Comparison of ENCODE assay signal across 14 cellular contexts in genomic region chr2:10254373-10255188, GRCh38. TPM values are rescaled to one million over a fixed set of nuclear protein-coding genes. Genes with fewer than 3 reads are reported as not detected.
DNase-seq lines count a peak whose midpoint lies in the region; ATAC-seq and TF ChIP-seq lines count a peak whose summit lies in the region.
"Had no signal": no experiment of that assay in that cellular context is flagged by ENCODE, and none has a peak within 500 bp of the region (broad histone marks: within the 10 kb centered on the region; RNA-seq: fewer than 3 reads in every experiment).

No MANE protein-coding gene starts in this region.

- DNase-seq in ELR (ENCODE audit: low read depth) (peak; percentile 86), LHCN-M2 (ENCODE audit: low read depth) (peak; percentile 42), amniotic epithelial cell (ENCODE audit: low read depth) (peak; percentile 32), neural progenitor cell (ENCODE audit: low spot score) (no peak), iPS-NIHi7 (ENCODE audit: extremely low spot score) (no peak), T-helper 17 cell (no peak)
- DNase-seq in stimulated activated naive CD4-positive, alpha-beta T cell treated with Interleukin-2 at 50 U/mL for 16 hours (lab: John Stamatoyannopoulos, UW): no peak
- DNase-seq: activated CD4-positive, CD25-positive, alpha-beta regulatory T cell treated with anti-CD3 and anti-CD28 coated beads, Interleukin-2, amount 50 U/mL, for 72 hours; cerebellar nuclear complex; immature natural killer cell; NCI-H2029 treated with DMSO at 0.1 percent for 48 hours; stimulated activated naive B cell treated with anti-CD40 and anti-IgM and Interleukin-4, amounts not matched to agents 10 μg/mL and 1 μg/mL and 100 μg/mL, for 72 hours had no signal

- H3K9me3 Mint-ChIP-seq in neural progenitor cell: peaks cover 11% of the 10 kb centered on the region

- no peaks in the 10 kb centered on the region for H3K79me2 ChIP-seq in neural progenitor cell (ENCODE audit: low read depth)

- H3K36me3 ChIP-seq in neural progenitor cell: no peaks in the 10 kb centered on the region
- H3K36me3 ChIP-seq: SJSA1 had no signal

- H3K27me3 Mint-ChIP-seq in neural progenitor cell (ENCODE audit: insufficient read depth, low read depth) (peaks cover 13% of the 10 kb centered on the region), T-helper 17 cell (peaks cover 14% of the 10 kb centered on the region)

- H3K4me1 ChIP-seq in neural progenitor cell: no peaks in the 10 kb centered on the region
- H3K4me1 ChIP-seq: SJSA1 had no signal

- no peak overlapping the region for H3K9ac ChIP-seq in neural progenitor cell

- H3K36me3 Mint-ChIP-seq in neural progenitor cell (no peaks in the 10 kb centered on the region), T-helper 17 cell (ENCODE audit: low read depth) (peaks cover 2% of the 10 kb centered on the region)

- no peak for ATAC-seq in T-helper 17 cell
- ATAC-seq: stimulated activated naive B cell treated with anti-CD40 and anti-IgM and Interleukin-4, amounts not matched to agents 10 μg/mL and 1 μg/mL and 100 μg/mL, for 72 hours had no signal

- no peak overlapping the region for H3K4me2 ChIP-seq in neural progenitor cell

- H3K4me3 Mint-ChIP-seq in neural progenitor cell (no peak overlapping the region), T-helper 17 cell (no peak overlapping the region)
- H3K4me3 Mint-ChIP-seq: neural crest cell; stimulated activated naive B cell treated with anti-CD40 and anti-IgM and Interleukin-4, amounts not matched to agents 10 μg/mL and 1 μg/mL and 100 μg/mL, for 72 hours had no signal

- H3K27ac Mint-ChIP-seq in neural progenitor cell: no peak overlapping the region
- no peak overlapping the region for H3K27ac Mint-ChIP-seq in T-helper 17 cell
- H3K27ac Mint-ChIP-seq: stimulated activated naive B cell treated with anti-CD40 and anti-IgM and Interleukin-4, amounts not matched to agents 10 μg/mL and 1 μg/mL and 100 μg/mL, for 72 hours had no signal

- H4K20me1 ChIP-seq in neural progenitor cell (ENCODE audit: low read depth): no peaks in the 10 kb centered on the region

- no peaks in the 10 kb centered on the region for H3K27me3 ChIP-seq in neural progenitor cell
- H3K27me3 ChIP-seq: SJSA1 had no signal

- H3K27ac ChIP-seq in neural progenitor cell: no peak overlapping the region
- H3K27ac ChIP-seq: SJSA1 had no signal

- TF ChIP-seq CTCF in neural progenitor cell (IDR thresholded peaks at IDR 0.05): no peak

- no peaks in the 10 kb centered on the region for H3F3A ChIP-seq in neural progenitor cell (ENCODE audit: low read depth)

- H2AFZ ChIP-seq in neural progenitor cell (replicated peaks): peak overlapping the region; percentile 13

- peaks cover 9% of the 10 kb centered on the region for H3K4me1 Mint-ChIP-seq in neural progenitor cell
- peaks cover 3% of the 10 kb centered on the region for H3K4me1 Mint-ChIP-seq in T-helper 17 cell
- H3K4me1 Mint-ChIP-seq: neural crest cell; stimulated activated naive B cell treated with anti-CD40 and anti-IgM and Interleukin-4, amounts not matched to agents 10 μg/mL and 1 μg/mL and 100 μg/mL, for 72 hours had no signal

- H3K4me3 ChIP-seq in neural progenitor cell: no peak overlapping the region
- H3K4me3 ChIP-seq: SJSA1 had no signal

- H3K9me3 ChIP-seq in neural progenitor cell (ENCODE audit: low read depth) (peaks cover 8% of the 10 kb centered on the region), T-helper 17 cell (ENCODE audit: control insufficient read depth, low read length, poor library complexity, severe bottlenecking) (no peaks in the 10 kb centered on the region)

RNA-seq across cellular contexts. Expression of gene HPCAL1, which starts 48.1 kb away (rescaled TPM):
- total RNA-seq in LHCN-M2 (2014; rRNA removed): 241 and 280 TPM in 2 replicates
- polyA plus RNA-seq in LHCN-M2 (2012): 101 TPM
- total RNA-seq in neural progenitor cell (ENCODE audit: low replicate concordance): 3.7 and 8.0 TPM in 2 replicates
- total RNA-seq in T-helper 17 cell: 10 to 100 TPM; 44.2 TPM

Comparison
In these comparisons a context has a peak if more than half of its experiments do, and no peak if none do; other contexts are left out.
1. DNase-seq: peak in ELR (single experiment), LHCN-M2 (single experiment) and amniotic epithelial cell (single experiment); none in neural progenitor cell (single experiment), iPS-NIHi7 (single experiment), T-helper 17 cell (0 of 3) and stimulated activated naive CD4-positive, alpha-beta T cell treated with Interleukin-2 at 50 U/mL for 16 hours (single experiment).